In genomic region chr12:103841690-103842584, GRCh38 we compare ENCODE assay signal across 8 cellular contexts. TPM values are rescaled to one million over a fixed set of nuclear protein-coding genes. Genes with fewer than 3 reads are reported as not detected.
DNase-seq lines count a peak whose midpoint lies in the region; ATAC-seq, FAIRE-seq and TF ChIP-seq lines count a peak whose summit lies in the region.

No MANE protein-coding gene starts in this region.

- H3K9me3 ChIP-seq in BLaER1 treated with 17β-estradiol and CSF1 and Interleukin-3, amounts not matched to agents 10 nM and 100 nM (replicated peaks in 1 of 11) = peaks cover 0 to 15% (median 9%) of the 10 kb centered on the region in 11 experiments; a peak in 10 of 22 replicates
- no peaks in the 10 kb centered on the region for H3K9me3 ChIP-seq in K562 (replicated peaks; ENCODE audit: control insufficient read depth, insufficient read depth, low read depth, low read length)

- peak overlapping the region; percentile 94 for H2AFZ ChIP-seq in K562 (ENCODE audit: low read depth, low read length)

- peak overlapping the region; percentile 70 to 96 (median 90) for H3K4me3 ChIP-seq in BLaER1 treated with 17β-estradiol and CSF1 and Interleukin-3, amounts not matched to agents 10 nM and 100 nM
- H3K4me3 ChIP-seq in K562 = peak overlapping the region; percentile 81

- peak overlapping the region; percentile 77 to 98 (median 91) for H3K4me2 ChIP-seq in BLaER1 treated with 17β-estradiol and CSF1 and Interleukin-3, amounts not matched to agents 10 nM and 100 nM
- H3K4me2 ChIP-seq in K562 (ENCODE audit: insufficient read depth, low read length) = peak overlapping the region; percentile 89

- POLR2A ChIA-PET in K562 (lab: Yijun Ruan, JAX) = interaction anchor here (0.7 to 1.3 kb wide), 6 partner anchors 9 to 155 kb away, joined by 3 to 4 read pairs (median 4); no protein-coding TSS in a partner anchor

- peak overlapping the region; percentile 42 to 70 (median 63); a peak in 19 of 22 replicates for H3K9ac ChIP-seq in BLaER1 treated with 17β-estradiol and CSF1 and Interleukin-3, amounts not matched to agents 10 nM and 100 nM
- H3K9ac ChIP-seq in K562 (ENCODE audit: insufficient read depth in 1 of 2, low read depth in 2 of 2, low read length in 2 of 2) = peak overlapping the region; percentile 85 to 93

- WGBS in K562 (ENCODE audit: insufficient coverage, low coverage, missing lambda C conversion rate) = 20% methylated on average over 19 of the region's 20 CpGs

- DNase-seq in KBM-7 (peak; percentile 30), SW480 (ENCODE audit: low spot score) (peak; percentile 95), K562 (ENCODE audit: extremely low read depth in 1 of 4, low spot score in 3 of 4) (peak; percentile 69 to 83 (median 72)), iPS-NIHi11 (ENCODE audit: low spot score) (peak; percentile 73), GDM1 (lab: John Stamatoyannopoulos, UW) (no peak)
- DNase-seq in stimulated activated CD4-positive, alpha-beta T cell treated with anti-CD3 and anti-CD28 coated beads, Interleukin-15, amount 100 ng/mL, for 24 hours = peak; percentile 57

- H3K27ac ChIP-seq in BLaER1 treated with 17β-estradiol and CSF1 and Interleukin-3, amounts not matched to agents 10 nM and 100 nM = peak overlapping the region in 4 of 11 experiments; percentile 25 to 62 (median 54); a peak in 9 of 22 replicates
- peak overlapping the region; percentile 86 for H3K27ac ChIP-seq in K562 (ENCODE audit: extremely low read depth, low read depth, low read length)

- ATAC-seq in GM21423 (IDR thresholded peaks at IDR 0.05; ENCODE audit: unreplicated experiment) (peak; percentile 20), K562 (peak; percentile 81)

- intact Hi-C loops in K562 (cut with micrococcal nuclease) = loop anchor here (2.0 kb wide), 1 partner anchor 33 kb away; no protein-coding TSS in a partner anchor

- no peaks in the 10 kb centered on the region for H3K9me1 ChIP-seq in K562 (ENCODE audit: control insufficient read depth, insufficient read depth, low read length)

- H3K79me2 ChIP-seq in K562 (ENCODE audit: control insufficient read depth, insufficient read depth, low read length) = peaks cover 36% of the 10 kb centered on the region

- H3K36me3 ChIP-seq in BLaER1 treated with 17β-estradiol and CSF1 and Interleukin-3, amounts not matched to agents 10 nM and 100 nM = peaks cover 0 to 12% (median 5%) of the 10 kb centered on the region in 11 experiments; a peak in 7 of 22 replicates
- H3K36me3 ChIP-seq in K562 (ENCODE audit: control insufficient read depth, insufficient read depth, low read length) = no peaks in the 10 kb centered on the region

- CTCF ChIA-PET in K562 (lab: Yijun Ruan, JAX; ENCODE audit: low intra/inter-chr PET ratio) = interaction anchor here (0.7 kb wide), 1 partner anchor 30 kb away, joined by 3 read pairs; no protein-coding TSS in a partner anchor

- H3K4me1 ChIP-seq in BLaER1 treated with 17β-estradiol and CSF1 and Interleukin-3, amounts not matched to agents 10 nM and 100 nM = peaks cover 11 to 21% (median 19%) of the 10 kb centered on the region in 10 experiments; a peak in 19 of 20 replicates
- H3K4me1 ChIP-seq in K562 (replicated peaks in 1 of 2; ENCODE audit: control insufficient read depth in 2 of 2, insufficient read depth in 2 of 2, low read length in 2 of 2) = peaks cover 10 to 25% of the 10 kb centered on the region in 2 experiments; a peak in 4 of 5 replicates

- TSS peak; percentile 60 for BruUV-seq in K562 (replicated peaks; lab: Mats Ljungman, UMichigan)

- peaks cover 0 to 33% (median 9%) of the 10 kb centered on the region in 11 experiments; a peak in 8 of 22 replicates for H4K20me1 ChIP-seq in BLaER1 treated with 17β-estradiol and CSF1 and Interleukin-3, amounts not matched to agents 10 nM and 100 nM
- peaks cover 5% of the 10 kb centered on the region; the same call in 1 of the 2 replicates for H4K20me1 ChIP-seq in K562 (replicated peaks; ENCODE audit: control insufficient read depth, insufficient read depth, low read length)

- peak; percentile 70 for TF ChIP-seq POLR2A in K562 (conservative IDR thresholded peaks at IDR 0.05)

- peak; percentile 71 for FAIRE-seq in K562 (lab: Jason Lieb, UNC)

- peak in 2 of 3 experiments; percentile 4 to 9; a peak in 1 of 6 replicates for TF ChIP-seq CTCF in K562 (IDR thresholded peaks at IDR 0.05 in 2 of 3, conservative IDR thresholded peaks at IDR 0.05 in 1 of 3; ENCODE audit: insufficient read depth in 2 of 3, low read depth in 1 of 3, low read length in 3 of 3)

- no peaks in the 10 kb centered on the region for H3K27me3 ChIP-seq in BLaER1 treated with 17β-estradiol and CSF1 and Interleukin-3, amounts not matched to agents 10 nM and 100 nM
- no peaks in the 10 kb centered on the region for H3K27me3 ChIP-seq in K562 (ENCODE audit: control insufficient read depth in 2 of 2, insufficient read depth in 2 of 2, low read length in 2 of 2)

- TF ChIP-seq EP300 in K562 (IDR thresholded peaks at IDR 0.05; ENCODE audit: low read length) = no peak

- TF ChIP-seq RAD21 in K562 (CRISPR knock-in tag; conservative IDR thresholded peaks at IDR 0.05 in 1 of 2, IDR thresholded peaks at IDR 0.05 in 1 of 2) = no peak

- in situ Hi-C loops in KBM-7 (cut with MboI; ENCODE audit: low pct_unique_long_range_greater_than_20kb, low sequenced_read_pairs) (no loop called here), K562 (cut with MboI) (no loop called here)

TF ChIP-seq in K562, 482 proteins besides CTCF, POLR2A, EP300 and RAD21 (continues in another document):
- TF ChIP-seq E2F6 (IDR thresholded peaks at IDR 0.05; ENCODE audit: borderline replicate concordance in 1 of 2, extremely low read depth in 1 of 2, insufficient read depth in 1 of 2, insufficient read length in 1 of 2, low read depth in 1 of 2, low read length in 1 of 2, poor library complexity in 1 of 2, severe bottlenecking in 1 of 2) = no peak
- TF ChIP-seq NR2C1 (IDR thresholded peaks at IDR 0.05) = 0 out of 2 replicates have a peak, but pooled peaks have one; percentile 24
- TF ChIP-seq NR2C1 (tag; IDR thresholded peaks at IDR 0.05) = peak; percentile 59; the same call in 1 of the 2 replicates
- TF ChIP-seq ZNF655 (CRISPR knock-in tag; IDR thresholded peaks at IDR 0.05) = no peak
- TF ChIP-seq HINFP (tag; conservative IDR thresholded peaks at IDR 0.05; ENCODE audit: low read depth) = no peak
- no peak for TF ChIP-seq BRF2 (IDR thresholded peaks at IDR 0.05; ENCODE audit: borderline replicate concordance, insufficient read depth, insufficient read length)
- no peak for TF ChIP-seq ZNF12 (CRISPR knock-in tag; IDR thresholded peaks at IDR 0.05)

RNA-seq across cellular contexts. Expression of gene NT5DC3, which starts 0.9 kb away (rescaled TPM):
- total RNA-seq in K562 (2011; cell fraction: chromatin; rRNA removed; ENCODE audit: low replicate concordance) = 39.6 and 65.6 TPM in 2 replicates
- 22.3 and 29.6 TPM in 2 replicates for total RNA-seq in K562 (2011; cell fraction: nucleolus; rRNA removed)
- total RNA-seq in K562 (2011; cell fraction: nucleoplasm; rRNA removed) = 35.5 and 41.1 TPM in 2 replicates
- 20.4 and 24.5 TPM in 2 replicates for total RNA-seq in K562 (2014; rRNA removed)
- 29.8 and 33.2 TPM in 2 replicates for total RNA-seq in K562 (2014; rRNA removed; fragmentation: Illumina TruSeq; extraction: Trizol)
- 23.5 and 25.7 TPM in 2 replicates for total RNA-seq in K562 (2015; rRNA removed; fragmentation: Illumina TruSeq; extraction: Trizol)
- total RNA-seq in K562 (2021) = 26.2 and 30.7 TPM in 2 replicates
- polyA plus RNA-seq in K562 (2011; rRNA removed) = 6.3 and 11.0 TPM in 2 replicates
- polyA plus RNA-seq in K562 (2011; cell fraction: cytosol; rRNA removed) = 3.8 and 11.5 TPM in 2 replicates
- polyA plus RNA-seq in K562 (2011; cell fraction: nucleus; rRNA removed) = 12.9 and 20.4 TPM in 2 replicates
- 6.8 and 9.8 TPM in 2 replicates for polyA plus RNA-seq in K562 (2012)
- 14.9 and 16.2 TPM in 2 replicates for polyA plus RNA-seq in K562 (2014; fragmentation: Illumina TruSeq; extraction: Trizol)
- polyA plus RNA-seq in K562 (2014; fragmentation: Nextera tagmentation; extraction: Ambion mirVana) = 10 to 100 TPM; 14.2 to 33.5 TPM
- polyA plus RNA-seq in K562 (2014; rRNA removed) = 18.8 and 19.8 TPM in 2 replicates
- 12.7 and 24.4 TPM in 2 replicates for polyA minus RNA-seq in K562 (2011; rRNA and poly(A)+ RNA removed)
- 6.4 and 13.5 TPM in 2 replicates for polyA minus RNA-seq in K562 (2011; cell fraction: cytosol; rRNA and poly(A)+ RNA removed)
- polyA minus RNA-seq in K562 (2011; cell fraction: nucleus; rRNA and poly(A)+ RNA removed) = 6.9 and 22.4 TPM in 2 replicates
